ENCODE assay signal across 23 cellular contexts in the genomic region with DNA sequence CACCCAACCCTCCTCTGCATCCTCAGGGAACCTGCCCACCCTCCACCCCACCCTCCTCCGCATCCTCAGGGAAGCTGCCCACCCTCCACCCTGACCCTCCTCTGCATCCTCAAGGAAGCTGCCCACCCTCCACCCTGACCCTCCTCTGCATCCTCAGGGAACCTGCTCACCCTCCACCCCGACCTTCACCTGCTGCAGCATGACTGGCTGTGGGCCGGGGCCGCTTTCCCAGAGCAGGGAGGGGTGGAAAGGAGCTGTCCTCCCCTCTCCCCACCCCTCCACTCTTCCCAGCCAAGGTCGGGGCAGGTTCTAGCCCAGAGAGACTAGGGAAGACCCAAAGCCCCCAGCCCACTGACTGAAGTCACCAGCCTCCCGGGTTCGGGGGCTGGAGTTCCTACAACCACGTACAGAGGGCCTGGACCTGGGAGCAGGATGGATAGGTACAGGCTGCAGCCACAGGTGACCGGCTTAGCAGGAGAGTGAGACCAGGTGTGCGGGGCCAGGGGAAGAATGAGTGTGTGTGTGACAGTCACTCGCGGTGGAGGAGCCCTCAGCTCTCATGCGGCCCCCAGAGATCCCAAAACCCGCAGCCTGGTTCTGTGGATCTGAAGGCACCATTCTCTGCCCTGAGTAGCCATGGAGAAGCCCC. TPM values are rescaled to one million over a fixed set of nuclear protein-coding genes. Genes with fewer than 3 reads are reported as not detected.
DNase-seq lines count a peak whose midpoint lies in the region; ATAC-seq, FAIRE-seq and TF ChIP-seq lines count a peak whose summit lies in the region.
"Had no signal": no experiment of that assay in that cellular context is flagged by ENCODE, and none has a peak within 500 bp of the region (broad histone marks: within the 10 kb centered on the region; RNA-seq: fewer than 3 reads in every experiment).

No MANE protein-coding gene starts in this region.

- H4K20me1 ChIP-seq in GM23338 (replicated peaks; ENCODE audit: insufficient read depth) = no peaks in the 10 kb centered on the region
- no peaks in the 10 kb centered on the region for H4K20me1 ChIP-seq in OCI-LY7 (ENCODE audit: insufficient read depth, low read length)

- H3K9me3 ChIP-seq in kidney (ENCODE audit: control insufficient read depth in 1 of 2, low read length in 2 of 2) = no peaks in the 10 kb centered on the region
- peaks cover 0 to under 1% of the 10 kb centered on the region in 2 donors for H3K9me3 ChIP-seq in neuronal stem cell (replicated peaks in 1 of 2; ENCODE audit: control insufficient read depth in 2 of 2, insufficient read depth in 1 of 2, low read depth in 1 of 2, low read length in 2 of 2)
- no peaks in the 10 kb centered on the region for H3K9me3 ChIP-seq in OCI-LY7 (ENCODE audit: low read length)
- H3K9me3 ChIP-seq: A549, BE2C had no signal

- H3K27ac Mint-ChIP-seq in GM23338 (no peak overlapping the region), WTC11 (no peak overlapping the region)
- H3K27ac Mint-ChIP-seq: CD4-positive, alpha-beta memory T cell had no signal

- no peak overlapping the region for H3K4ac ChIP-seq in neuronal stem cell (ENCODE audit: low read length)

- H3K27ac ChIP-seq in GM23338 (ENCODE audit: low read depth) (no peak overlapping the region), kidney (ENCODE audit: low read depth in 2 of 2, low read length in 2 of 2) (no peak overlapping the region), neuronal stem cell (replicated peaks; ENCODE audit: low read length) (no peak overlapping the region), OCI-LY7 (ENCODE audit: low read depth, low read length, poor library complexity, severe bottlenecking) (no peak overlapping the region)
- H3K27ac ChIP-seq: A549, C4-2B had no signal

- H2BK5ac ChIP-seq in neuronal stem cell (ENCODE audit: low read length) = no peak overlapping the region

- no peak for FAIRE-seq in kidney (lab: Jason Lieb, UNC)
- FAIRE-seq: A549, D721Med, G401.6, GM12892, GM19239, H54 had no signal

- H3K4me1 ChIP-seq in GM23338 (ENCODE audit: insufficient read depth) = no peaks in the 10 kb centered on the region; the same call in 1 of the 2 replicates
- H3K4me1 ChIP-seq in kidney (ENCODE audit: control insufficient read depth in 1 of 2, insufficient read depth in 1 of 2, low read depth in 1 of 2, low read length in 2 of 2) = peaks cover 0 to 4% of the 10 kb centered on the region in 2 donors
- peaks cover 3 to 5% of the 10 kb centered on the region in 2 donors for H3K4me1 ChIP-seq in neuronal stem cell (ENCODE audit: control insufficient read depth in 2 of 2, insufficient read depth in 1 of 2, low read depth in 1 of 2, low read length in 2 of 2)
- H3K4me1 ChIP-seq in OCI-LY7 (ENCODE audit: insufficient read depth, low read length, poor library complexity, severe bottlenecking) = no peaks in the 10 kb centered on the region

- H3K14ac ChIP-seq in neuronal stem cell (ENCODE audit: low read length) = no peak overlapping the region

- peaks cover 4% of the 10 kb centered on the region for H3K79me1 ChIP-seq in neuronal stem cell (ENCODE audit: low read depth, low read length)

- no peak overlapping the region for H2BK12ac ChIP-seq in neuronal stem cell (ENCODE audit: low read length)

- DNase-seq in GM23338 (ENCODE audit: low spot score) = no peak
- DNase-seq in WTC11 (ENCODE audit: low spot score) = no peak
- DNase-seq in kidney = peak; percentile 75
- no peak for DNase-seq in neuronal stem cell (ENCODE audit: low spot score)
- DNase-seq in NCI-H510A (lab: John Stamatoyannopoulos, UW) = no peak
- DNase-seq in NCI-H524 treated with DMSO at 0.1 percent for 48 hours (lab: John Stamatoyannopoulos, UW) = no peak
- DNase-seq in GM10266 (ENCODE audit: extremely low spot score) = no peak
- DNase-seq in OCI-LY7 (ENCODE audit: low spot score) = no peak
- DNase-seq: CD4-positive, alpha-beta memory T cell; DMS153; DMS79 treated with DMSO at 0.1 percent for 48 hours; EL; IMR-90; KBM-7 had no signal

- H3K9ac ChIP-seq in kidney (ENCODE audit: low read length in 2 of 2) = no peak overlapping the region
- H3K9ac ChIP-seq in neuronal stem cell (ENCODE audit: low read depth, low read length, poor library complexity) = peak overlapping the region; percentile 21

- WGBS in neuronal stem cell (ENCODE audit: extremely low coverage in 2 of 2, insufficient read length in 2 of 2, insufficient replicate concordance in 1 of 2), 2 donors = no CpG with 5 or more reads among the region's 14 CpGs

- intact Hi-C loops in kidney (cut with DNase I) (no loop called here), OCI-LY7 (cut with micrococcal nuclease; ENCODE audit: unreplicated experiment) (no loop called here)

- no peak overlapping the region for H2AK5ac ChIP-seq in neuronal stem cell (ENCODE audit: low read depth, low read length)

- H3K27me3 Mint-ChIP-seq in GM23338 (ENCODE audit: insufficient read depth, low read depth, poor library complexity) = peaks cover 39% of the 10 kb centered on the region
- peaks cover 24% of the 10 kb centered on the region for H3K27me3 Mint-ChIP-seq in WTC11 (ENCODE audit: low read depth)

- H3K4me2 ChIP-seq in GM23338 (peak overlapping the region; percentile 79), neuronal stem cell (ENCODE audit: insufficient read depth, low read length, poor library complexity, severe bottlenecking) (peak overlapping the region; percentile 57), OCI-LY7 (ENCODE audit: low read length) (no peak overlapping the region)
- H3K4me2 ChIP-seq: A549 had no signal

- H2BK15ac ChIP-seq in neuronal stem cell (ENCODE audit: low read length) = peak overlapping the region; percentile 9

- H3K36me3 ChIP-seq in GM23338 (ENCODE audit: insufficient read depth) = no peaks in the 10 kb centered on the region
- no peaks in the 10 kb centered on the region for H3K36me3 ChIP-seq in kidney (ENCODE audit: control insufficient read depth in 1 of 2, insufficient read depth in 2 of 2, low read length in 2 of 2)
- no peaks in the 10 kb centered on the region for H3K36me3 ChIP-seq in neuronal stem cell (replicated peaks in 1 of 2; ENCODE audit: control insufficient read depth in 2 of 2, insufficient read depth in 2 of 2, low read length in 2 of 2)
- no peaks in the 10 kb centered on the region for H3K36me3 ChIP-seq in OCI-LY7 (ENCODE audit: insufficient read depth, low read length)

- 0 out of 2 replicates have a peak, but pooled peaks cover 5% of the 10 kb centered on the region for H3K9me2 ChIP-seq in GM23338 (ENCODE audit: insufficient read depth)
- H3K9me2 ChIP-seq in OCI-LY7 (ENCODE audit: insufficient read depth, low read length) = no peaks in the 10 kb centered on the region

- H3K23ac ChIP-seq in neuronal stem cell (ENCODE audit: low read depth, low read length, poor library complexity) = peak overlapping the region; percentile 31

- H3K9me3 Mint-ChIP-seq in GM23338 (peaks cover 4% of the 10 kb centered on the region; the same call in 2 of the 3 replicates), WTC11 (peaks cover 6% of the 10 kb centered on the region)

- BruUV-seq in OCI-LY7 (replicated peaks; lab: Mats Ljungman, UMichigan) = no TSS peak

- no peaks in the 10 kb centered on the region for H3F3A ChIP-seq in GM23338 (replicated peaks; ENCODE audit: low read depth)

- TF ChIP-seq CTCF in GM23338 (conservative IDR thresholded peaks at IDR 0.05; ENCODE audit: low read depth in 2 of 2) = no peak
- no peak for TF ChIP-seq CTCF in WTC11 (IDR thresholded peaks at IDR 0.05)
- TF ChIP-seq CTCF in kidney (IDR thresholded peaks at IDR 0.05; ENCODE audit: borderline replicate concordance, extremely low read depth, insufficient read depth) = no peak
- no peak for TF ChIP-seq CTCF in GM10266 (IDR thresholded peaks at IDR 0.05; ENCODE audit: control insufficient read depth, insufficient read depth, low read depth, missing control alignments)
- TF ChIP-seq CTCF in OCI-LY7 (conservative IDR thresholded peaks at IDR 0.05; ENCODE audit: low read length) = no peak

- H2AFZ ChIP-seq in GM23338 = no peak overlapping the region
- H2AFZ ChIP-seq in neuronal stem cell (ENCODE audit: low read length) = peak overlapping the region; percentile 53
- no peak overlapping the region for H2AFZ ChIP-seq in OCI-LY7 (ENCODE audit: low read length)

- peak overlapping the region; percentile 51 for H3K4me3 ChIP-seq in GM23338
- no peak overlapping the region for H3K4me3 ChIP-seq in kidney (ENCODE audit: low read length in 2 of 2)
- H3K4me3 ChIP-seq in neuronal stem cell (ENCODE audit: low read length in 2 of 2) = no peak overlapping the region
- no peak overlapping the region for H3K4me3 ChIP-seq in OCI-LY7 (ENCODE audit: low read depth, low read length, poor library complexity, severe bottlenecking)
- H3K4me3 ChIP-seq: A549 had no signal

- H3K4me1 Mint-ChIP-seq in GM23338 (peaks cover 13% of the 10 kb centered on the region), WTC11 (peaks cover 3% of the 10 kb centered on the region; the same call in 1 of the 2 replicates)

- ATAC-seq in GM23338 = peak; percentile 6
- ATAC-seq in WTC11 = peak; percentile 7

- H3K27me3 ChIP-seq in GM23338 (ENCODE audit: insufficient read depth) (peaks cover 27% of the 10 kb centered on the region), neuronal stem cell (ENCODE audit: control insufficient read depth in 3 of 3, insufficient read depth in 3 of 3, low read depth in 1 of 3, low read length in 3 of 3) (peaks cover 3 to 45% (median 30%) of the 10 kb centered on the region in 3 experiments)
- H3K27me3 ChIP-seq: BE2C had no signal

- H3K36me3 Mint-ChIP-seq in GM23338 (ENCODE audit: low read depth) (peaks cover 13% of the 10 kb centered on the region), WTC11 (peaks cover 10% of the 10 kb centered on the region)
- H3K36me3 Mint-ChIP-seq: CD4-positive, alpha-beta memory T cell had no signal

- POLR2A ChIA-PET in WTC11 (lab: Charles Lee) (no interaction called here), OCI-LY7 (lab: Charles Lee) (no interaction called here)

- peak overlapping the region; percentile 56 for H3K4me3 Mint-ChIP-seq in GM23338
- peak overlapping the region; percentile 50 for H3K4me3 Mint-ChIP-seq in WTC11
- H3K4me3 Mint-ChIP-seq: CD4-positive, alpha-beta memory T cell had no signal

- no peak overlapping the region for H4K91ac ChIP-seq in neuronal stem cell (ENCODE audit: low read depth, low read length, poor library complexity)

- CTCF ChIA-PET in WTC11 (lab: Charles Lee) = interaction anchor here (1.0 to 1.2 kb wide), 2 partner anchors 10 to 13 kb away, joined by 3 to 5 read pairs; no protein-coding TSS in a partner anchor
- CTCF ChIA-PET in OCI-LY7 (lab: Charles Lee; ENCODE audit: unreplicated experiment) = no interaction called here

- H3K79me2 ChIP-seq in GM23338 (replicated peaks; ENCODE audit: insufficient read depth) (no peaks in the 10 kb centered on the region), OCI-LY7 (ENCODE audit: insufficient read depth, low read depth, low read length) (no peaks in the 10 kb centered on the region)

- H2BK120ac ChIP-seq in neuronal stem cell (ENCODE audit: low read depth, low read length) = no peak overlapping the region

- no peak overlapping the region for H3K18ac ChIP-seq in neuronal stem cell (ENCODE audit: low read length)

- peak overlapping the region; percentile 17 for H4K8ac ChIP-seq in neuronal stem cell (ENCODE audit: low read depth, low read length)

RNA-seq across cellular contexts. Expression of gene EEF1A2, which starts 11.6 kb away (rescaled TPM):
- total RNA-seq in GM23338 (2014; rRNA removed; shearing (Covaris generic)) = 37.1 TPM in 2 replicates
- polyA plus RNA-seq in GM23338 (2016; fragmentation: Nextera tagmentation; extraction: Ambion mirVana) (1.3 and 1.4 TPM in 2 replicates), kidney (ENCODE audit: insufficient read depth, low read depth, low replicate concordance) (1.5 TPM)
- total RNA-seq in WTC11 (2021) (26.0 to 35.7 TPM (median 34.9 TPM) in 3 replicates), kidney (18.1 TPM), OCI-LY7 (2022) (0.92 TPM in 1 of 2 replicates, not detected in the other)
- 0.57 TPM for polyA plus RNA-seq in neuronal stem cell (2013, experiment 1 of 2)
- 0.96 TPM for polyA plus RNA-seq in neuronal stem cell (2013, experiment 2 of 2)
- total RNA-seq in OCI-LY7 (2014; rRNA removed; shearing (Covaris generic)) = 0.22 and 0.36 TPM in 2 replicates
- polyA plus RNA-seq: CD4-positive, alpha-beta memory T cell had no signal

RNA-seq across cellular contexts. Expression of gene KCNQ2, which starts 14.8 kb away (rescaled TPM):
- total RNA-seq in GM23338 (2014; rRNA removed; shearing (Covaris generic)) = 61.7 and 92.4 TPM in 2 replicates
- polyA plus RNA-seq in GM23338 (2016; fragmentation: Nextera tagmentation; extraction: Ambion mirVana) (67.9 and 68.5 TPM in 2 replicates), kidney (ENCODE audit: insufficient read depth, low read depth, low replicate concordance) (not detected)
- total RNA-seq in WTC11 (2021) (99.8 to 112 TPM (median 108 TPM) in 3 replicates), kidney (2.2 TPM), OCI-LY7 (2022) (not detected in 2 replicates)
- polyA plus RNA-seq in neuronal stem cell (2013, experiment 1 of 2) = 79.3 TPM
- 73.4 TPM for polyA plus RNA-seq in neuronal stem cell (2013, experiment 2 of 2)
- total RNA-seq in OCI-LY7 (2014; rRNA removed; shearing (Covaris generic)) = not detected in 2 replicates
- total RNA-seq: CD4-positive, alpha-beta memory T cell; IMR-90 had no signal
- polyA plus RNA-seq: AG04450; CD4-positive, alpha-beta memory T cell had no signal

RNA-seq across cellular contexts. Expression of gene PPDPF, which starts 33.3 kb away (rescaled TPM):
- total RNA-seq in GM23338 (2014; rRNA removed; shearing (Covaris generic)) = 117 and 141 TPM in 2 replicates
- polyA plus RNA-seq in GM23338 (2016; fragmentation: Nextera tagmentation; extraction: Ambion mirVana) = 83.9 and 92.9 TPM in 2 replicates
- 170 to 210 TPM (median 205 TPM) in 3 replicates for total RNA-seq in WTC11 (2021)
- 578 TPM for total RNA-seq in kidney
- 961 TPM for polyA plus RNA-seq in kidney (ENCODE audit: insufficient read depth, low read depth, low replicate concordance)
- polyA plus RNA-seq in neuronal stem cell (2013, experiment 1 of 2) = 310 TPM
- polyA plus RNA-seq in neuronal stem cell (2013, experiment 2 of 2) = 296 TPM
- 16.5 and 34.9 TPM in 2 replicates for total RNA-seq in OCI-LY7 (2014; rRNA removed; shearing (Covaris generic))
- 117 and 126 TPM in 2 replicates for total RNA-seq in OCI-LY7 (2022)

RNA-seq across cellular contexts. Expression of gene PTK6, which starts 49.9 kb away (rescaled TPM):
- 0.28 TPM in 1 of 2 replicates, not detected in the other for total RNA-seq in GM23338 (2014; rRNA removed; shearing (Covaris generic))
- polyA plus RNA-seq in GM23338 (2016; fragmentation: Nextera tagmentation; extraction: Ambion mirVana) (0.07 TPM in 1 of 2 replicates, not detected in the other), kidney (ENCODE audit: insufficient read depth, low read depth, low replicate concordance) (0.26 TPM)
- total RNA-seq in WTC11 (2021) (0.22 to 0.53 TPM (median 0.32 TPM) in 3 replicates), kidney (1.1 TPM), OCI-LY7 (2022) (1.8 and 2.0 TPM in 2 replicates)
- polyA plus RNA-seq in neuronal stem cell (2013, experiment 1 of 2) = not detected
- not detected for polyA plus RNA-seq in neuronal stem cell (2013, experiment 2 of 2)
- 0.05 and 0.13 TPM in 2 replicates for total RNA-seq in OCI-LY7 (2014; rRNA removed; shearing (Covaris generic))
- total RNA-seq: CD4-positive, alpha-beta memory T cell; IMR-90 had no signal
- polyA plus RNA-seq: IMR-90 had no signal

Comparison
In these comparisons a context has a peak if more than half of its experiments do, and no peak if none do; other contexts are left out.
1. RNA of gene KCNQ2, which starts 14.8 kb away (total RNA-seq): 99.8 to 112 TPM in WTC11 and 61.7 to 92.4 TPM in GM23338; 2.2 TPM in kidney (single experiment) and not detected in OCI-LY7; every median in the first group is over 10 times any median in the second.